ENCODE assay signal across 23 cellular contexts in the genomic region with DNA sequence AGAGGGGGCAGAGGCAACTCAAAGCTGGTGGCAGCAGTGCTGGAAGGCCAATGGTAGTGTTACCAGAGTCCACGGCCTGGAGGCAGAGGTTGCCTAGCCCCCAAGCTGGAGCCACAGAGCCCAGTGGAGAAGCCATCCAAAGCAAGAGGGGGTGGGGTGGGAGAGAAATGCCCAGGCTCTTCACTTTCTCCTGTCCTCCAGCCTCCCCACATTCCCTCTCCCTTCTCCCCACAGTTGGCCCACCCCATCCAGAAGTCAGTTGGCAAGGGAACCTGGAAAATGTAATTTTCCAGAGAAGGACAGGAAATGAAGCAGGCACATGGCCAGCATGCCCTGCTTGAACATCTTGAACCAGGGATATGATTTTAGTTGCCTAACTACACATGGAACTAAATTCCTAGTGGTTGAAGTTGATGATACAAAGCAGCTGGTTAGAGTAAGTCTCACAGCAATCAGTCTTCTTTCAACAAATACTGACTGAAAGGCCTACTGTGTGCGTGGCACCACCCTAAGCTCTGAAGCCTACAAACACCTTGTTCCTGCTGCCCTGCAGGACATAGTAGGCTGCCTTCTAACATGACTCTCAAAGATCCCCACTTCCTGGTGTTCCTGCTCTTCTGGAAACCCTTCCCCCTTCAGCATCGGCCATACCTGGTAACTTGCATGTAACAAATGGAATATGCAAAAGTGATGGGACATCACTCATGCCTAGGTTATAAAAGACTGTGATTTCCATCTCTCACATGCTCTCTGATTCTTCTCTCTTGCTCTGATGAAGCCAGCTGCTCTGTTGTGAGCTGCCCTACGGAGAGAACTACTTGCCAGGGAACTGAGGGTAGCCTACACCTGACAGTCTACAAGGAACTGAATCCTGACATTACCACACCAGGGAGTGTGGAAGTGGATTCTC.
"Had no signal": no experiment of that assay in that cellular context is flagged by ENCODE, and none has a peak within 500 bp of the region (broad histone marks: within the 10 kb centered on the region; RNA-seq: fewer than 3 reads in every experiment).

No MANE protein-coding gene starts in this region.

- DNase-seq: activated B cell treated with CpG ODN at 0.5 μM for 24 hours; activated CD4-positive, alpha-beta memory T cell treated with anti-CD3 and anti-CD28 coated beads for 36 hours; activated CD4-positive, alpha-beta T cell treated with anti-CD3 and anti-CD28 coated beads for 36 hours; activated effector memory CD4-positive, alpha-beta T cell treated with Interleukin-2 at 50 U/mL for 16 hours; activated naive CD4-positive, alpha-beta T cell treated with anti-CD3 and anti-CD28 coated beads for 36 hours; activated naive CD8-positive, alpha-beta T cell treated with anti-CD3 and anti-CD28 coated beads, Interleukin-2, amount 10 ng/mL, durations not matched to agents 7 days and 5 days; activated T-cell treated with anti-CD3 and anti-CD28 coated beads, Interleukin-2, amount 50 U/mL, for 72 hours; amniotic stem cell; cerebellar nuclear complex; cortex of kidney; gastrocnemius medialis; left colon; mesenchymal stem cell; nephron progenitor cell; pancreas; right cardiac atrium; stimulated activated CD4-positive, alpha-beta T cell treated with anti-CD3 and anti-CD28 coated beads, Interleukin-4, amount 100 ng/mL, for 24 hours; stimulated activated naive CD4-positive, alpha-beta T cell treated with Interleukin-2 at 50 U/mL for 16 hours; T-helper 17 cell had no signal

- H3K9me3 ChIP-seq: gastrocnemius medialis, pancreas, thoracic aorta had no signal

- H3K27me3 ChIP-seq: breast epithelium, gastrocnemius medialis, pancreas had no signal

- H3K4me1 ChIP-seq: breast epithelium, pancreas had no signal

- ATAC-seq: activated CD4-positive, alpha-beta T cell treated with anti-CD3 and anti-CD28 coated beads for 36 hours; activated T-cell treated with anti-CD3 and anti-CD28 coated beads, Interleukin-2, amount 50 U/mL, for 72 hours; gastrocnemius medialis; left colon; pancreas; right cardiac atrium; T-helper 17 cell had no signal

- FAIRE-seq: endometrium, islet of Langerhans, pancreas had no signal

- H3K27ac ChIP-seq: breast epithelium, gastrocnemius medialis, pancreas, thoracic aorta had no signal

- H3K36me3 ChIP-seq: breast epithelium, gastrocnemius medialis, pancreas, thoracic aorta had no signal

- H3K4me3 ChIP-seq: breast epithelium, gastrocnemius medialis, pancreas, thoracic aorta had no signal
